Comparison of ENCODE assay signal across 18 cellular contexts in genomic region chr2:190570871-190571270, GRCh38.
"Had no signal": no experiment of that assay in that cellular context is flagged by ENCODE, and none has a peak within 500 bp of the region (broad histone marks: within the 10 kb centered on the region; RNA-seq: fewer than 3 reads in every experiment).

No MANE protein-coding gene starts in this region.

- H3K36me3 ChIP-seq: SJSA1 had no signal

- ATAC-seq: Panc1 had no signal

- H3K27ac Mint-ChIP-seq: IgD-negative memory B cell had no signal

- H3K27me3 ChIP-seq: SJSA1 had no signal

- H3K27me3 Mint-ChIP-seq: IgD-negative memory B cell had no signal

- H3K9me3 ChIP-seq: SJSA1 had no signal

- DNase-seq: MM.1S, NCI-H1092 treated with DMSO at 0.1 percent for 48 hours, NCI-H1436, NCI-H187, NCI-H2029, NCI-H2081 treated with DMSO at 0.1 percent for 48 hours, NCI-H2171, NCI-H446, NCI-H510A, NCI-H524 treated with DMSO at 0.1 percent for 48 hours, NCI-H69, NCI-H774, Right ventricle myocardium superior, SIG-M5 had no signal

- H3K27ac ChIP-seq: HL-60, SJSA1 had no signal

- H3K4me3 ChIP-seq: SJSA1 had no signal
